In genomic region chr2:106261871-106262321, GRCh38 we compare ENCODE assay signal across 19 cellular contexts.
A peak's percentile ranks its signal among the peaks of the same experiment; 100 is the strongest.
DNase-seq lines count a peak whose midpoint lies in the region; ATAC-seq and TF ChIP-seq lines count a peak whose summit lies in the region.
"Had no signal": no experiment of that assay in that cellular context is flagged by ENCODE, and none has a peak within 500 bp of the region (broad histone marks: within the 10 kb centered on the region; RNA-seq: fewer than 3 reads in every experiment).

No MANE protein-coding gene starts in this region.

- H3K36me3 Mint-ChIP-seq in natural killer cell (no peaks in the 10 kb centered on the region), chondrocyte (ENCODE audit: low read depth) (no peaks in the 10 kb centered on the region)
- H3K36me3 Mint-ChIP-seq: CD4-positive, alpha-beta memory T cell had no signal

- TF ChIP-seq CTCF in RWPE1 (conservative IDR thresholded peaks at IDR 0.05; ENCODE audit: low read depth) (no peak), epithelial cell of esophagus (IDR thresholded peaks at IDR 0.05; ENCODE audit: insufficient read depth, low read depth, low read length, missing control alignments) (no peak), natural killer cell (IDR thresholded peaks at IDR 0.05) (no peak), chondrocyte (IDR thresholded peaks at IDR 0.05) (no peak)

- H3K4me3 ChIP-seq in epithelial cell of esophagus (ENCODE audit: low read length), result no peak overlapping the region
- H3K4me3 ChIP-seq: GM23248 had no signal

- intact Hi-C loops in natural killer cell (cut with micrococcal nuclease), result no loop called here

- H3K27ac Mint-ChIP-seq in natural killer cell (no peak overlapping the region), chondrocyte (ENCODE audit: unreplicated experiment) (no peak overlapping the region)

- peak overlapping the region; percentile 16 for H3K27ac ChIP-seq in RWPE1
- H3K27ac ChIP-seq: GM23248, HL-60 had no signal

- ATAC-seq in natural killer cell, result no peak

- peaks cover 0 to 3% of the 10 kb centered on the region in 2 donors for H3K27me3 Mint-ChIP-seq in natural killer cell (ENCODE audit: low read depth in 2 of 2)
- H3K27me3 Mint-ChIP-seq in chondrocyte (ENCODE audit: low read depth), result peaks cover 5% of the 10 kb centered on the region

- no peaks in the 10 kb centered on the region for H3K9me3 Mint-ChIP-seq in natural killer cell
- no peaks in the 10 kb centered on the region for H3K9me3 Mint-ChIP-seq in chondrocyte (ENCODE audit: low read depth)
- H3K9me3 Mint-ChIP-seq: CD4-positive, alpha-beta memory T cell had no signal

- peak overlapping the region; percentile 31 for H3K4me3 Mint-ChIP-seq in natural killer cell
- H3K4me3 Mint-ChIP-seq in chondrocyte (ENCODE audit: unreplicated experiment), result no peak overlapping the region

- DNase-seq in AG20443 (ENCODE audit: low spot score) (peak; percentile 6), RWPE1 (ENCODE audit: low spot score) (no peak), epithelial cell of esophagus (ENCODE audit: low read depth) (peak; percentile 43), natural killer cell (no peak), chondrocyte (ENCODE audit: low spot score) (no peak), HuH-7 (ENCODE audit: low spot score) (no peak), GM03348 (ENCODE audit: low spot score) (no peak), SIG-M5 (lab: John Stamatoyannopoulos, UW) (no peak)
- DNase-seq: BE2C, DMS79 treated with DMSO at 0.1 percent for 48 hours, GM23248, KG1, NCI-H1105, NCI-H1694 treated with DMSO at 0.1 percent for 48 hours, NCI-H446, NCI-H774, Right ventricle myocardium superior had no signal

- POLR2A ChIA-PET in RWPE1 (lab: Yijun Ruan, JAX; ENCODE audit: low non-redundant PET), result no interaction called here

- CTCF ChIA-PET in RWPE1 (lab: Yijun Ruan, JAX), result interaction anchor here (1.0 kb wide), 1 partner anchor 9 kb away, joined by 4 read pairs; no protein-coding TSS in a partner anchor

- H3K4me1 Mint-ChIP-seq in natural killer cell (no peaks in the 10 kb centered on the region), chondrocyte (ENCODE audit: low read depth) (no peaks in the 10 kb centered on the region)

Comparison
In these comparisons a context has a peak if more than half of its experiments do, and no peak if none do; other contexts are left out.
1. DNase-seq: peak in AG20443 (single experiment) and epithelial cell of esophagus (single experiment); none in RWPE1 (single experiment), natural killer cell (single experiment), chondrocyte (single experiment), HuH-7 (single experiment), GM03348 (single experiment) and SIG-M5 (single experiment).